ENCODE assay signal across 1 cellular context in genomic region chr19:48373567-48373966, GRCh38.
TF ChIP-seq lines count a peak whose summit lies in the region.

No MANE protein-coding gene starts in this region.

TF ChIP-seq in HEK293, 187 proteins besides CTCF, POLR2A, EP300 and RAD21 (continued from another document):
- TF ChIP-seq PRDM2 (tag by site-specific recombination; IDR thresholded peaks at IDR 0.05; ENCODE audit: borderline replicate concordance) (no peak), ZNF426 (tag by site-specific recombination; IDR thresholded peaks at IDR 0.05) (no peak), ZNF776 (tag by site-specific recombination; IDR thresholded peaks at IDR 0.05; ENCODE audit: borderline replicate concordance) (no peak), MZF1 (tag by site-specific recombination; IDR thresholded peaks at IDR 0.05; ENCODE audit: borderline replicate concordance) (no peak), ZFP69B (tag by site-specific recombination; IDR thresholded peaks at IDR 0.05) (no peak), ZNF423 (tag by site-specific recombination; IDR thresholded peaks at IDR 0.05) (no peak), GLIS2 (tag by site-specific recombination; IDR thresholded peaks at IDR 0.05) (no peak)
